Comparison of ENCODE assay signal across 15 cellular contexts in genomic region chr1:30315185-30315960, GRCh38.
A peak's percentile ranks its signal among the peaks of the same experiment; 100 is the strongest.
DNase-seq lines count a peak whose midpoint lies in the region; ATAC-seq, FAIRE-seq and TF ChIP-seq lines count a peak whose summit lies in the region.
"Had no signal": no experiment of that assay in that cellular context is flagged by ENCODE, and none has a peak within 500 bp of the region (broad histone marks: within the 10 kb centered on the region; RNA-seq: fewer than 3 reads in every experiment).

No MANE protein-coding gene starts in this region.

- TF ChIP-seq POLR2A in K562 (conservative IDR thresholded peaks at IDR 0.05) = no peak

- ATAC-seq in K562 (no peak), GM18868 (IDR thresholded peaks at IDR 0.05; ENCODE audit: unreplicated experiment) (no peak)

- H4K20me1 ChIP-seq in K562 (replicated peaks; ENCODE audit: control insufficient read depth, insufficient read depth, low read length) = no peaks in the 10 kb centered on the region

- H3K9me3 ChIP-seq in HEK293 (ENCODE audit: control insufficient read depth, insufficient read depth, low read depth, low read length) (no peaks in the 10 kb centered on the region), K562 (replicated peaks; ENCODE audit: control insufficient read depth, insufficient read depth, low read depth, low read length) (no peaks in the 10 kb centered on the region)

- CTCF ChIA-PET in HEK293 (lab: Yijun Ruan, JAX) (interaction anchor here (0.6 kb wide), 1 partner anchor 65 kb away, joined by 3 read pairs; no protein-coding TSS in a partner anchor), K562 (lab: Yijun Ruan, JAX; ENCODE audit: low intra/inter-chr PET ratio) (interaction anchor here (0.7 kb wide), 1 partner anchor 480 kb away, joined by 3 read pairs; no protein-coding TSS in a partner anchor)

- intact Hi-C loops in K562 (cut with micrococcal nuclease) = no loop called here

- BruUV-seq in K562 (replicated peaks; lab: Mats Ljungman, UMichigan) = no TSS peak

- in situ Hi-C loops in K562 (cut with MboI) = no loop called here

- H3K36me3 ChIP-seq in HEK293 (ENCODE audit: control insufficient read depth in 2 of 2, insufficient read depth in 1 of 2, low read length in 2 of 2) (no peaks in the 10 kb centered on the region), K562 (ENCODE audit: control insufficient read depth, insufficient read depth, low read length) (no peaks in the 10 kb centered on the region)

- TF ChIP-seq RAD21 in K562 (CRISPR knock-in tag; conservative IDR thresholded peaks at IDR 0.05 in 1 of 2, IDR thresholded peaks at IDR 0.05 in 1 of 2) = no peak

- H3K4me3 ChIP-seq in HEK293 (ENCODE audit: low read depth, low read length) (no peak overlapping the region), K562 (no peak overlapping the region)

- no peak overlapping the region for H3K4me2 ChIP-seq in K562 (ENCODE audit: insufficient read depth, low read length)

- H3K79me2 ChIP-seq in K562 (ENCODE audit: control insufficient read depth, insufficient read depth, low read length) = no peaks in the 10 kb centered on the region

- no peak for FAIRE-seq in K562 (lab: Jason Lieb, UNC)

- no peak overlapping the region for H3K9ac ChIP-seq in K562 (ENCODE audit: insufficient read depth in 1 of 2, low read depth in 2 of 2, low read length in 2 of 2)

- WGBS in K562 (ENCODE audit: insufficient coverage, low coverage, missing lambda C conversion rate) = 2% methylated on average over 4 of the region's 4 CpGs

- H3K4me1 ChIP-seq in HEK293 (ENCODE audit: control insufficient read depth, insufficient read depth, low read length) = no peaks in the 10 kb centered on the region
- H3K4me1 ChIP-seq in K562 (replicated peaks in 1 of 2; ENCODE audit: control insufficient read depth in 2 of 2, insufficient read depth in 2 of 2, low read length in 2 of 2) = no peaks in the 10 kb centered on the region

- TF ChIP-seq CTCF in HEK293 (tag by site-specific recombination; IDR thresholded peaks at IDR 0.05) = no peak
- TF ChIP-seq CTCF in K562 (IDR thresholded peaks at IDR 0.05 in 2 of 3, conservative IDR thresholded peaks at IDR 0.05 in 1 of 3; ENCODE audit: insufficient read depth in 2 of 3, low read depth in 1 of 3, low read length in 3 of 3) = no peak

- DNase-seq in DMS153 (lab: John Stamatoyannopoulos, UW) = peak; percentile 14
- DNase-seq in DMS153 treated with DMSO at 0.1 percent for 48 hours (lab: John Stamatoyannopoulos, UW; ENCODE audit: unreplicated experiment) = no peak
- DNase-seq in K562 (ENCODE audit: extremely low read depth in 1 of 4, low spot score in 3 of 4) = no peak
- DNase-seq in lung microvascular endothelial cell (ENCODE audit: low read depth in 2 of 2) = peak; percentile 8 to 18
- DNase-seq in medulla oblongata (ENCODE audit: extremely low spot score) = no peak
- DNase-seq in LoVo (ENCODE audit: low spot score) = no peak
- DNase-seq: 8988T; activated CD4-positive, alpha-beta T cell treated with anti-CD3 and anti-CD28 coated beads for 48 hours; aorta; effector CD4-positive, alpha-beta T cell; foreskin fibroblast; midbrain; MM.1S had no signal

- H3K27me3 ChIP-seq in K562 (ENCODE audit: control insufficient read depth in 2 of 2, insufficient read depth in 2 of 2, low read length in 2 of 2) = peaks cover 0 to 8% of the 10 kb centered on the region in 2 experiments; a peak in 3 of 5 replicates

- TF ChIP-seq EP300 in K562 (IDR thresholded peaks at IDR 0.05; ENCODE audit: low read length) = no peak

- H3K9me1 ChIP-seq in K562 (ENCODE audit: control insufficient read depth, insufficient read depth, low read length) = no peaks in the 10 kb centered on the region

- no peak overlapping the region for H2AFZ ChIP-seq in K562 (ENCODE audit: low read depth, low read length)

- H3K27ac ChIP-seq in HEK293 (ENCODE audit: extremely low read depth, low read depth, low read length) (no peak overlapping the region), K562 (ENCODE audit: extremely low read depth, low read depth, low read length) (no peak overlapping the region)

- POLR2A ChIA-PET in HEK293 (lab: Yijun Ruan, JAX) (no interaction called here), K562 (lab: Yijun Ruan, JAX) (no interaction called here)

TF ChIP-seq in HEK293, 187 proteins besides CTCF, POLR2A, EP300 and RAD21:
- TF ChIP-seq ZNF580 (tag by site-specific recombination; IDR thresholded peaks at IDR 0.05) (no peak), ZFP3 (tag by site-specific recombination; IDR thresholded peaks at IDR 0.05; ENCODE audit: low read depth) (peak; percentile 36; the same call in 1 of the 2 replicates), ZNF645 (tag by site-specific recombination; IDR thresholded peaks at IDR 0.05) (no peak), ZNF16 (tag by site-specific recombination; IDR thresholded peaks at IDR 0.05; ENCODE audit: low read depth) (peak; percentile 63)

TF ChIP-seq in K562, 482 proteins besides CTCF, POLR2A, EP300 and RAD21:
- TF ChIP-seq ZBTB8A (IDR thresholded peaks at IDR 0.05; ENCODE audit: partially characterized antibody) (no peak), CREM (IDR thresholded peaks at IDR 0.05; ENCODE audit: low read depth) (peak; percentile 88), ATF1 (CRISPR knock-in tag; IDR thresholded peaks at IDR 0.05) (no peak), ATF1 (tag; IDR thresholded peaks at IDR 0.05) (peak; percentile 75), DACH1 (IDR thresholded peaks at IDR 0.05; ENCODE audit: partially characterized antibody) (peak; percentile 67), RFX5 (IDR thresholded peaks at IDR 0.05; ENCODE audit: low read depth, low read length) (peak; percentile 95), TFAP4 (CRISPR knock-in tag; IDR thresholded peaks at IDR 0.05; ENCODE audit: borderline replicate concordance) (peak; percentile 41; the same call in 1 of the 2 replicates), CREB1 (IDR thresholded peaks at IDR 0.05) (no peak), CREB1 (CRISPR knock-in tag; IDR thresholded peaks at IDR 0.05) (0 out of 2 replicates have a peak, but pooled peaks have one; percentile 46), ZBTB43 (CRISPR knock-in tag; IDR thresholded peaks at IDR 0.05) (no peak)

Comparison
In these comparisons a context has a peak if more than half of its experiments do, and no peak if none do; other contexts are left out.
1. DNase-seq: peak in DMS153 (single experiment) and lung microvascular endothelial cell (2 of 2); none in DMS153 treated with DMSO at 0.1 percent for 48 hours (single experiment), K562 (0 of 4), medulla oblongata (single experiment) and LoVo (single experiment).